11 cellular contexts compared by ENCODE assay signal in genomic region chr11:13538044-13538443, GRCh38. TPM values are rescaled to one million over a fixed set of nuclear protein-coding genes. Genes with fewer than 3 reads are reported as not detected.
"Had no signal": no experiment of that assay in that cellular context is flagged by ENCODE, and none has a peak within 500 bp of the region (broad histone marks: within the 10 kb centered on the region; RNA-seq: fewer than 3 reads in every experiment).

No MANE protein-coding gene starts in this region.

- H3K4me2 ChIP-seq: KMS-11 had no signal

- DNase-seq: IMR-90, Karpas-422, KBM-7, KG1 had no signal

- H3K27ac ChIP-seq: HL-60, KMS-11 had no signal

- H3K9ac ChIP-seq: KMS-11 had no signal

- ATAC-seq: HepG2 had no signal

- FAIRE-seq: HepG2, HTR-8/SVneo had no signal

RNA-seq across cellular contexts. Expression of gene PTH, which starts 42.2 kb away (rescaled TPM):
- total RNA-seq: HepG2, HT-29, HT1080, IMR-90 had no signal
- polyA plus RNA-seq: HepG2, IgD-negative memory B cell, IMR-90 had no signal
